In genomic region chr2:188726561-188727247, GRCh38 we compare ENCODE assay signal across 24 cellular contexts.
DNase-seq lines count a peak whose midpoint lies in the region; ATAC-seq, FAIRE-seq and TF ChIP-seq lines count a peak whose summit lies in the region.
"Had no signal": no experiment of that assay in that cellular context is flagged by ENCODE, and none has a peak within 500 bp of the region (broad histone marks: within the 10 kb centered on the region; RNA-seq: fewer than 3 reads in every experiment).

No MANE protein-coding gene starts in this region.

- no peaks in the 10 kb centered on the region for H3K27me3 ChIP-seq in breast epithelium
- no peaks in the 10 kb centered on the region for H3K27me3 ChIP-seq in foreskin keratinocyte
- H3K27me3 ChIP-seq in neural progenitor cell, result no peaks in the 10 kb centered on the region
- H3K27me3 ChIP-seq: right atrium auricular region, testis had no signal

- FAIRE-seq in GM12891 (lab: Jason Lieb, UNC), result no peak

- POLR2A ChIA-PET in MCF 10A (lab: Yijun Ruan, JAX), result interaction anchor here (0.6 kb wide), 3 partner anchors 34 to 319 kb away, joined by 3 to 4 read pairs (median 3); no protein-coding TSS in a partner anchor

- H3K4me2 ChIP-seq in neural progenitor cell, result no peak overlapping the region

- ATAC-seq in foreskin keratinocyte, result peak; percentile 97
- ATAC-seq: stimulated activated naive CD8-positive, alpha-beta T cell treated with anti-CD3 and anti-CD28 coated beads, Interleukin-15, Interleukin-2, amounts not matched to agents 100 U/mL and 50 U/mL, for 24 hours had no signal

- no peaks in the 10 kb centered on the region for H3F3A ChIP-seq in neural progenitor cell (ENCODE audit: low read depth)

- H3K4me1 ChIP-seq in breast epithelium, result no peaks in the 10 kb centered on the region
- H3K4me1 ChIP-seq in foreskin keratinocyte, result peaks cover 19% of the 10 kb centered on the region
- no peaks in the 10 kb centered on the region for H3K4me1 ChIP-seq in neural progenitor cell
- H3K4me1 ChIP-seq: right atrium auricular region, testis had no signal

- CTCF ChIA-PET in MCF 10A (lab: Yijun Ruan, JAX), result interaction anchor here (0.9 to 1.4 kb wide), 2 partner anchors 61 to 193 kb away, joined by 4 read pairs; no protein-coding TSS in a partner anchor

- peaks cover 12% of the 10 kb centered on the region for H3K4me1 Mint-ChIP-seq in MCF 10A (ENCODE audit: insufficient read depth, unreplicated experiment)
- peaks cover 14% of the 10 kb centered on the region for H3K4me1 Mint-ChIP-seq in brain
- H3K4me1 Mint-ChIP-seq in neural progenitor cell, result peaks cover 5% of the 10 kb centered on the region
- H3K4me1 Mint-ChIP-seq: activated B cell treated with CpG ODN at 0.5 μM for 24 hours, memory B cell had no signal

- H3K9me3 Mint-ChIP-seq in MCF 10A (ENCODE audit: unreplicated experiment) (no peaks in the 10 kb centered on the region), brain (no peaks in the 10 kb centered on the region), neural progenitor cell (peaks cover 2% of the 10 kb centered on the region)
- H3K9me3 Mint-ChIP-seq: activated B cell treated with CpG ODN at 0.5 μM for 24 hours; activated T-cell treated with anti-CD3 and anti-CD28 coated beads, Interleukin-2, amount 50 U/mL, for 24 hours had no signal

- BruUV-seq in MCF 10A (replicated peaks; lab: Mats Ljungman, UMichigan), result no TSS peak

- H3K27ac ChIP-seq in breast epithelium (no peak overlapping the region), foreskin keratinocyte (no peak overlapping the region), neural progenitor cell (no peak overlapping the region)
- H3K27ac ChIP-seq: right atrium auricular region, testis had no signal

- H3K9me3 ChIP-seq in breast epithelium (no peaks in the 10 kb centered on the region), neural progenitor cell (ENCODE audit: low read depth) (no peaks in the 10 kb centered on the region)
- H3K9me3 ChIP-seq: right atrium auricular region, testis had no signal

- TF ChIP-seq POLR2A in breast epithelium (IDR thresholded peaks at IDR 0.05) (no peak), GM12891 (IDR thresholded peaks at IDR 0.05; ENCODE audit: low read depth, low read length) (no peak)

- H2AFZ ChIP-seq in neural progenitor cell (replicated peaks), result no peak overlapping the region

- H3K27me3 Mint-ChIP-seq in MCF 10A (ENCODE audit: insufficient read depth, unreplicated experiment) (no peaks in the 10 kb centered on the region), brain (no peaks in the 10 kb centered on the region), neural progenitor cell (ENCODE audit: insufficient read depth, low read depth) (no peaks in the 10 kb centered on the region)
- H3K27me3 Mint-ChIP-seq: activated B cell treated with CpG ODN at 0.5 μM for 24 hours; activated naive CD8-positive, alpha-beta T cell; activated T-cell treated with anti-CD3 and anti-CD28 coated beads, Interleukin-2, amount 50 U/mL, for 24 hours; dendritic cell treated with granulocyte-macrophage colony-stimulating factor and Interleukin-4, amounts not matched to agents 40 ng/mL and 50 ng/mL, for 4 days; memory B cell had no signal

- H3K27ac Mint-ChIP-seq in MCF 10A (ENCODE audit: low read depth, unreplicated experiment), result peak overlapping the region; percentile 68
- peak overlapping the region in 3 of 5 experiments; percentile 16 to 78 (median 26) for H3K27ac Mint-ChIP-seq in brain
- H3K27ac Mint-ChIP-seq in neural progenitor cell, result no peak overlapping the region
- H3K27ac Mint-ChIP-seq: activated B cell treated with CpG ODN at 0.5 μM for 24 hours; activated naive CD8-positive, alpha-beta T cell; activated T-cell treated with anti-CD3 and anti-CD28 coated beads, Interleukin-2, amount 50 U/mL, for 24 hours; dendritic cell treated with granulocyte-macrophage colony-stimulating factor and Interleukin-4, amounts not matched to agents 40 ng/mL and 50 ng/mL, for 4 days; memory B cell had no signal

- TF ChIP-seq CTCF in MCF 10A (IDR thresholded peaks at IDR 0.05; ENCODE audit: unreplicated experiment) (no peak), breast epithelium (IDR thresholded peaks at IDR 0.05) (no peak), brain (conservative IDR thresholded peaks at IDR 0.05) (no peak), foreskin keratinocyte (conservative IDR thresholded peaks at IDR 0.05) (peak; percentile 53), neural progenitor cell (IDR thresholded peaks at IDR 0.05) (no peak)

- H3K4me3 ChIP-seq in breast epithelium, result no peak overlapping the region
- no peak overlapping the region for H3K4me3 ChIP-seq in neural progenitor cell
- H3K4me3 ChIP-seq: right atrium auricular region, testis had no signal

- peak; percentile 6 for DNase-seq in MCF 10A (ENCODE audit: unreplicated experiment)
- no peak for DNase-seq in breast epithelium (ENCODE audit: low spot score in 2 of 2)
- DNase-seq in foreskin keratinocyte, result peak; percentile 71 to 86
- no peak for DNase-seq in SIG-M5 (lab: John Stamatoyannopoulos, UW)
- no peak for DNase-seq in GM12891 (ENCODE audit: insufficient read length, low spot score)
- no peak for DNase-seq in stimulated activated CD4-positive, alpha-beta T cell treated with anti-CD3 and anti-CD28 coated beads, Interleukin-4, amount 100 ng/mL, for 1 hour
- no peak for DNase-seq in neural progenitor cell (ENCODE audit: low spot score)
- DNase-seq: activated B cell treated with CpG ODN at 0.5 μM for 24 hours; activated effector memory CD4-positive, alpha-beta T cell treated with anti-CD3 and anti-CD28 coated beads, Interleukin-2, amount 50 U/mL, for 16 hours; activated T-cell treated with anti-CD3 and anti-CD28 coated beads, Interleukin-2, amount 50 U/mL, for 24 hours; caudate nucleus; DND-41; NCI-H1436; NCI-H2081; NCI-H82; posterior cingulate gyrus; stimulated activated CD4-positive, alpha-beta T cell treated with anti-CD3 and anti-CD28 coated beads, Interleukin-1b, Interleukin-23, amount 100 ng/mL, for 48 hours; stimulated activated naive CD8-positive, alpha-beta T cell treated with anti-CD3 and anti-CD28 coated beads, Interleukin-15, Interleukin-2, amounts not matched to agents 100 U/mL and 50 U/mL, for 24 hours; testis had no signal

- intact Hi-C loops in MCF 10A (cut with micrococcal nuclease) (no loop called here), breast epithelium (cut with DNase I; ENCODE audit: low total_unique reads) (no loop called here)

- no peak overlapping the region for H3K4me3 Mint-ChIP-seq in MCF 10A (ENCODE audit: unreplicated experiment)
- H3K4me3 Mint-ChIP-seq in brain, result no peak overlapping the region
- no peak overlapping the region for H3K4me3 Mint-ChIP-seq in neural progenitor cell
- H3K4me3 Mint-ChIP-seq: activated B cell treated with CpG ODN at 0.5 μM for 24 hours; activated naive CD8-positive, alpha-beta T cell; activated T-cell treated with anti-CD3 and anti-CD28 coated beads, Interleukin-2, amount 50 U/mL, for 24 hours; dendritic cell treated with granulocyte-macrophage colony-stimulating factor and Interleukin-4, amounts not matched to agents 40 ng/mL and 50 ng/mL, for 4 days; memory B cell had no signal

- no peaks in the 10 kb centered on the region for H3K79me2 ChIP-seq in neural progenitor cell (ENCODE audit: low read depth)

- no peaks in the 10 kb centered on the region for H3K36me3 ChIP-seq in breast epithelium
- H3K36me3 ChIP-seq in neural progenitor cell, result no peaks in the 10 kb centered on the region
- H3K36me3 ChIP-seq: right atrium auricular region had no signal

- no peaks in the 10 kb centered on the region for H4K20me1 ChIP-seq in neural progenitor cell (ENCODE audit: low read depth)

- no peak overlapping the region for H3K9ac ChIP-seq in neural progenitor cell

- H3K36me3 Mint-ChIP-seq in MCF 10A (ENCODE audit: insufficient read depth, unreplicated experiment) (no peaks in the 10 kb centered on the region), brain (no peaks in the 10 kb centered on the region), neural progenitor cell (no peaks in the 10 kb centered on the region)
- H3K36me3 Mint-ChIP-seq: activated naive CD8-positive, alpha-beta T cell; memory B cell had no signal

TF ChIP-seq in GM12891, 5 proteins besides CTCF, POLR2A, EP300 and RAD21:
- TF ChIP-seq POU2F2 (IDR thresholded peaks at IDR 0.05; ENCODE audit: low read depth, low read length), result no peak
- no peak for TF ChIP-seq SPI1 (IDR thresholded peaks at IDR 0.05; ENCODE audit: low read depth, low read length)
- no peak for TF ChIP-seq TAF1 (IDR thresholded peaks at IDR 0.05; ENCODE audit: low read depth, low read length)
- TF ChIP-seq PAX5 (IDR thresholded peaks at IDR 0.05; ENCODE audit: insufficient read depth, low read length, severe bottlenecking), result no peak
- no peak for TF ChIP-seq POLR2AphosphoS5 (IDR thresholded peaks at IDR 0.05; ENCODE audit: low read depth, low read length)

Comparison
In these comparisons a context has a peak if more than half of its experiments do, and no peak if none do; other contexts are left out.
1. DNase-seq: peak in MCF 10A (single experiment) and foreskin keratinocyte (2 of 2); none in breast epithelium (0 of 2), SIG-M5 (single experiment), GM12891 (single experiment), stimulated activated CD4-positive, alpha-beta T cell treated with anti-CD3 and anti-CD28 coated beads, Interleukin-4, amount 100 ng/mL, for 1 hour (single experiment) and neural progenitor cell (single experiment).